8 cellular contexts compared by ENCODE assay signal in genomic region chr10:109924100-109924499, GRCh38. TPM values are rescaled to one million over a fixed set of nuclear protein-coding genes. Genes with fewer than 3 reads are reported as not detected.
DNase-seq lines count a peak whose midpoint lies in the region; ATAC-seq and TF ChIP-seq lines count a peak whose summit lies in the region.

No MANE protein-coding gene starts in this region.

- ATAC-seq in GM18519 (IDR thresholded peaks at IDR 0.05; ENCODE audit: low FRiP score, unreplicated experiment): no peak

- H3K9ac ChIP-seq in adipocyte (ENCODE audit: low read length): peak overlapping the region; percentile 94

- TF ChIP-seq CTCF in mesothelial cell of epicardium (IDR thresholded peaks at IDR 0.05; ENCODE audit: unreplicated experiment) (no peak), testis (IDR thresholded peaks at IDR 0.05) (no peak)

- H3K27ac ChIP-seq in testis: peak overlapping the region in 1 of 2 donors; percentile 95

- H3K36me3 ChIP-seq in adipocyte (ENCODE audit: control insufficient read depth, insufficient read depth, low read length, severe bottlenecking) (no peaks in the 10 kb centered on the region), testis (ENCODE audit: low read depth, missing control alignments) (no peaks in the 10 kb centered on the region)

- no peak for DNase-seq in activated naive CD4-positive, alpha-beta T cell treated with anti-CD3 and anti-CD28 coated beads, Interleukin-2, amount 10 ng/mL, durations not matched to agents 7 days and 5 days
- no peak for DNase-seq in activated naive CD4-positive, alpha-beta T cell treated with Interleukin-2 at 50 U/mL for 16 hours
- no peak for DNase-seq in adipocyte (ENCODE audit: low read depth)
- no peak for DNase-seq in mesothelial cell of epicardium (ENCODE audit: low spot score in 2 of 2, unreplicated experiment in 2 of 2)
- DNase-seq in testis: no peak
- no peak for DNase-seq in hypothalamus (lab: John Stamatoyannopoulos, UW)
- DNase-seq in DMS53 treated with DMSO at 0.1 percent for 48 hours (lab: John Stamatoyannopoulos, UW; ENCODE audit: unreplicated experiment): no peak

- peaks cover 47% of the 10 kb centered on the region for H3K4me1 Mint-ChIP-seq in activated naive CD4-positive, alpha-beta T cell treated with anti-CD3 and anti-CD28 coated beads, Interleukin-2, amount 10 ng/mL, durations not matched to agents 7 days and 5 days
- peaks cover 33% of the 10 kb centered on the region for H3K4me1 Mint-ChIP-seq in mesothelial cell of epicardium

- H3K27me3 ChIP-seq in adipocyte (replicated peaks; ENCODE audit: control insufficient read depth, insufficient read depth, low read length) (no peaks in the 10 kb centered on the region), testis (no peaks in the 10 kb centered on the region)

- no peak for TF ChIP-seq POLR2A in testis (IDR thresholded peaks at IDR 0.05)

- peak overlapping the region; percentile 59 for H3K4me3 Mint-ChIP-seq in activated naive CD4-positive, alpha-beta T cell treated with anti-CD3 and anti-CD28 coated beads, Interleukin-2, amount 10 ng/mL, durations not matched to agents 7 days and 5 days
- peak overlapping the region; percentile 51 for H3K4me3 Mint-ChIP-seq in mesothelial cell of epicardium

- CTCF ChIA-PET in activated naive CD4-positive, alpha-beta T cell treated with anti-CD3 and anti-CD28 coated beads, Interleukin-2, amount 10 ng/mL, durations not matched to agents 7 days and 5 days (lab: Charles Lee): interaction anchor here (1.4 to 1.6 kb wide), 2 partner anchors 10 to 13 kb away, joined by 3 to 4 read pairs; no protein-coding TSS in a partner anchor

- H3K4me3 ChIP-seq in adipocyte (ENCODE audit: low read length) (peak overlapping the region; percentile 94), testis (peak overlapping the region; percentile 72 to 89)

- H3K9me3 ChIP-seq in adipocyte (ENCODE audit: control insufficient read depth, low read length) (no peaks in the 10 kb centered on the region), testis (no peaks in the 10 kb centered on the region)

- 69 to 78% methylated on average over 7 of the region's 7 CpGs for WGBS in testis, 2 donors

- H3K27me3 Mint-ChIP-seq in activated naive CD4-positive, alpha-beta T cell treated with anti-CD3 and anti-CD28 coated beads, Interleukin-2, amount 10 ng/mL, durations not matched to agents 7 days and 5 days: peaks cover 22% of the 10 kb centered on the region
- H3K27me3 Mint-ChIP-seq in mesothelial cell of epicardium (ENCODE audit: low read depth): no peaks in the 10 kb centered on the region

- peak overlapping the region; percentile 62 for H3K27ac Mint-ChIP-seq in activated naive CD4-positive, alpha-beta T cell treated with anti-CD3 and anti-CD28 coated beads, Interleukin-2, amount 10 ng/mL, durations not matched to agents 7 days and 5 days
- peak overlapping the region; percentile 81 for H3K27ac Mint-ChIP-seq in mesothelial cell of epicardium

- peaks cover 13% of the 10 kb centered on the region for H3K36me3 Mint-ChIP-seq in activated naive CD4-positive, alpha-beta T cell treated with anti-CD3 and anti-CD28 coated beads, Interleukin-2, amount 10 ng/mL, durations not matched to agents 7 days and 5 days
- peaks cover 1% of the 10 kb centered on the region for H3K36me3 Mint-ChIP-seq in mesothelial cell of epicardium

- intact Hi-C loops in testis (cut with DNase I; ENCODE audit: low total_unique reads): no loop called here

- H3K9me3 Mint-ChIP-seq in activated naive CD4-positive, alpha-beta T cell treated with anti-CD3 and anti-CD28 coated beads, Interleukin-2, amount 10 ng/mL, durations not matched to agents 7 days and 5 days: no peaks in the 10 kb centered on the region
- H3K9me3 Mint-ChIP-seq in mesothelial cell of epicardium: no peaks in the 10 kb centered on the region

- H3K4me1 ChIP-seq in adipocyte (ENCODE audit: control insufficient read depth, insufficient read depth, low read length): peaks cover 44% of the 10 kb centered on the region
- peaks cover 19% of the 10 kb centered on the region for H3K4me1 ChIP-seq in testis

RNA-seq across cellular contexts. Expression of gene XPNPEP1, which starts 0.8 kb away (rescaled TPM):
- total RNA-seq in mesothelial cell of epicardium (85.6 to 88.7 TPM (median 87.7 TPM) in 3 replicates), testis (100 to 1,000 TPM in 1 of 2 donors, 10 to 100 TPM in 1; 90.2 to 118 TPM)
- polyA plus RNA-seq in testis (ENCODE audit: insufficient read depth, low read depth, low replicate concordance): 55.5 TPM
